ENCODE assay signal across 9 cellular contexts in the genomic region with DNA sequence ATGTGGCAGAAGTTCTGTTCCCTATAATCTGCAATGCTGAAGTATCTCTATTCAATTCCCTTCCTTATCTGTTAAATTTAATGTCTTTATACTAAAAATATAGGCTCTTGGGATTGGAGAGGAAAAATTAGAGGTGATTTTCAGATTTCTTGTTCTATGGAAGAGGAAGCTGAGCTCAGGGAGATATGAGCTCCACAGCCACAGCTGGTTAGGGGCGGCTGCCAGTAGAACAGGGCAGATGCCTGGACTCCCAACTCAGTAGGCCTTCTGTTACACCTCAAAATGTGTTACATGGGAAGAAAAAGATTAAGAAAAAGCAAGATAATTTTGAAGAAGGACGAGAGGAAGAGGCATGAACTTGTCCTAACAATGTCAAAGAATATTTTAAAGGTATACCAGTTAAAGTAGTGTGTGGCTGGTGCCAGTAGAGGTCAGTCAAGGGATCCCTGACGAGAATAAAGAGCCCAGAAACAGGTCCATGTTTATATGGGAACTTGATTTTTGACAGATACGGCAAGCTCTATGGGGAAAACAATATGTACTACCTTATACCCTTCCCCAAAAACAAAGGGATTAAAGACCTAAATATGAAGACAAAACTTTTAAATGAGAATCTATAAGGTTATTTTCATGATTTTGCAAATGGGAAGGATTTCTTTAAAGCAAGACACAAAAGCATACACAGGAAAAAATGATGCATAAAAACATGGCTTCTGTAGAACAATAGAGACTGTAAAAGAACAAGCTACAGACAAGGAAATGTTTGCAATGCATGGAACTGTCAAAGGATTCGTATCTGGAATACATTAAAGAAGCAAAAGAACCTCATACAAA. TPM values are rescaled to one million over a fixed set of nuclear protein-coding genes. Genes with fewer than 3 reads are reported as not detected.
DNase-seq lines count a peak whose midpoint lies in the region; ATAC-seq, FAIRE-seq and TF ChIP-seq lines count a peak whose summit lies in the region.
"Had no signal": no experiment of that assay in that cellular context is flagged by ENCODE, and none has a peak within 500 bp of the region (broad histone marks: within the 10 kb centered on the region; RNA-seq: fewer than 3 reads in every experiment).

No MANE protein-coding gene starts in this region.

- H3K27ac ChIP-seq in CD4-positive, alpha-beta T cell (ENCODE audit: low read depth, low read length), result no peak overlapping the region
- H3K27ac ChIP-seq in ascending aorta, result no peak overlapping the region

- peaks cover 14 to 35% of the 10 kb centered on the region in 2 donors for H3K36me3 ChIP-seq in ascending aorta

- no peaks in the 10 kb centered on the region for H3K9me3 ChIP-seq in CD4-positive, alpha-beta T cell (ENCODE audit: control insufficient read depth, low read length)
- no peaks in the 10 kb centered on the region for H3K9me3 ChIP-seq in ascending aorta

- no peak overlapping the region for H3K4me3 Mint-ChIP-seq in CD4-positive, alpha-beta T cell
- H3K4me3 Mint-ChIP-seq in activated T-helper 1 cell treated with anti-CD3 and anti-CD28 coated beads, Interleukin-12 subunit alpha, Interleukin-12 subunit beta, Interleukin-2, Interleukin-4 antibody, amounts not matched to agents 30 ng/mL and 10 ng/mL and 1 ng/mL, durations not matched to agents 14 hours and 24 hours and 36 hours, result no peak overlapping the region
- H3K4me3 Mint-ChIP-seq: T-helper 1 cell treated with Interleukin-12 subunit alpha and Interleukin-12 subunit beta and Interleukin-4 antibody, amounts not matched to agents 30 μg/mL and 1 μg/mL, for 36 hours had no signal

- CTCF ChIA-PET in CD4-positive, alpha-beta T cell (lab: Charles Lee), result interaction anchor here (0.8 kb wide), 1 partner anchor 8 kb away, joined by 3 read pairs; no protein-coding TSS in a partner anchor

- intact Hi-C loops in CD4-positive, alpha-beta T cell (cut with DNase I, micrococcal nuclease), result loop anchor here in 1 of 2 experiments (5.0 kb wide), 1 partner anchor 969 kb away; no protein-coding TSS in a partner anchor
- intact Hi-C loops in ascending aorta (cut with DNase I), result no loop called here
- intact Hi-C loops in activated T-helper 1 cell treated with anti-CD3 and anti-CD28 coated beads, Interleukin-12 subunit alpha, Interleukin-12 subunit beta, Interleukin-2, Interleukin-4 antibody, amounts not matched to agents 30 ng/mL and 10 ng/mL and 1 ng/mL, durations not matched to agents 14 hours and 24 hours and 36 hours (cut with micrococcal nuclease), result loop anchor here (1.0 to 2.0 kb wide), 3 partner anchors 27 to 968 kb away; no protein-coding TSS in a partner anchor

- no peaks in the 10 kb centered on the region for H3K4me1 ChIP-seq in ascending aorta

- TF ChIP-seq CTCF in CD4-positive, alpha-beta T cell (IDR thresholded peaks at IDR 0.05), result peak; percentile 44
- peak in 2 of 3 experiments; percentile 33 to 41 for TF ChIP-seq CTCF in ascending aorta (IDR thresholded peaks at IDR 0.05)

- ATAC-seq in CD4-positive, alpha-beta T cell (ENCODE audit: poor library complexity), result peak; percentile 51
- ATAC-seq in GM18867 (IDR thresholded peaks at IDR 0.05; ENCODE audit: unreplicated experiment) (peak; percentile 43), HG03469 (IDR thresholded peaks at IDR 0.05; ENCODE audit: unreplicated experiment) (no peak)

- no peaks in the 10 kb centered on the region for H3K27me3 Mint-ChIP-seq in CD4-positive, alpha-beta T cell
- no peaks in the 10 kb centered on the region for H3K27me3 Mint-ChIP-seq in activated T-helper 1 cell treated with anti-CD3 and anti-CD28 coated beads, Interleukin-12 subunit alpha, Interleukin-12 subunit beta, Interleukin-2, Interleukin-4 antibody, amounts not matched to agents 30 ng/mL and 10 ng/mL and 1 ng/mL, durations not matched to agents 14 hours and 24 hours and 36 hours (ENCODE audit: insufficient read depth)

- H3K4me3 ChIP-seq in ascending aorta, result no peak overlapping the region

- POLR2A ChIA-PET in CD4-positive, alpha-beta T cell (lab: Charles Lee), result interaction anchor here (0.6 kb wide), 1 partner anchor 28 kb away, joined by 3 read pairs; no protein-coding TSS in a partner anchor

- H3K4me1 Mint-ChIP-seq in CD4-positive, alpha-beta T cell (ENCODE audit: low read depth), result peaks cover 10% of the 10 kb centered on the region
- peaks cover 27% of the 10 kb centered on the region for H3K4me1 Mint-ChIP-seq in activated T-helper 1 cell treated with anti-CD3 and anti-CD28 coated beads, Interleukin-12 subunit alpha, Interleukin-12 subunit beta, Interleukin-2, Interleukin-4 antibody, amounts not matched to agents 30 ng/mL and 10 ng/mL and 1 ng/mL, durations not matched to agents 14 hours and 24 hours and 36 hours (ENCODE audit: low read depth)

- no peaks in the 10 kb centered on the region for H3K9me3 Mint-ChIP-seq in CD4-positive, alpha-beta T cell
- no peaks in the 10 kb centered on the region for H3K9me3 Mint-ChIP-seq in activated T-helper 1 cell treated with anti-CD3 and anti-CD28 coated beads, Interleukin-12 subunit alpha, Interleukin-12 subunit beta, Interleukin-2, Interleukin-4 antibody, amounts not matched to agents 30 ng/mL and 10 ng/mL and 1 ng/mL, durations not matched to agents 14 hours and 24 hours and 36 hours
- H3K9me3 Mint-ChIP-seq: T-helper 1 cell treated with Interleukin-12 subunit alpha and Interleukin-12 subunit beta and Interleukin-4 antibody, amounts not matched to agents 30 μg/mL and 1 μg/mL, for 36 hours had no signal

- peak; percentile 73 for FAIRE-seq in islet of Langerhans (lab: Jason Lieb, UNC)

- no peak for DNase-seq in CD4-positive, alpha-beta T cell
- DNase-seq in M059J (ENCODE audit: low read depth) (peak; percentile 44), ascending aorta (ENCODE audit: low spot score in 2 of 2) (no peak)
- DNase-seq in activated T-helper 1 cell treated with anti-CD3 and anti-CD28 coated beads, Interleukin-12 subunit alpha, Interleukin-12 subunit beta, Interleukin-2, Interleukin-4 antibody, amounts not matched to agents 30 ng/mL and 10 ng/mL and 1 ng/mL, durations not matched to agents 14 hours and 24 hours and 36 hours (ENCODE audit: low spot score), result no peak
- no peak for DNase-seq in stimulated activated naive CD4-positive, alpha-beta T cell treated with Interleukin-2 at 50 U/mL for 16 hours (lab: John Stamatoyannopoulos, UW)

- H3K36me3 Mint-ChIP-seq in CD4-positive, alpha-beta T cell (ENCODE audit: low read depth), result peaks cover 31% of the 10 kb centered on the region
- H3K36me3 Mint-ChIP-seq in activated T-helper 1 cell treated with anti-CD3 and anti-CD28 coated beads, Interleukin-12 subunit alpha, Interleukin-12 subunit beta, Interleukin-2, Interleukin-4 antibody, amounts not matched to agents 30 ng/mL and 10 ng/mL and 1 ng/mL, durations not matched to agents 14 hours and 24 hours and 36 hours (ENCODE audit: low read depth), result peaks cover 21% of the 10 kb centered on the region

- H3K27me3 ChIP-seq in CD4-positive, alpha-beta T cell (ENCODE audit: control insufficient read depth, insufficient read depth, low read length), result no peaks in the 10 kb centered on the region
- no peaks in the 10 kb centered on the region for H3K27me3 ChIP-seq in ascending aorta

- H3K27ac Mint-ChIP-seq in CD4-positive, alpha-beta T cell, result peak overlapping the region; percentile 15
- no peak overlapping the region for H3K27ac Mint-ChIP-seq in activated T-helper 1 cell treated with anti-CD3 and anti-CD28 coated beads, Interleukin-12 subunit alpha, Interleukin-12 subunit beta, Interleukin-2, Interleukin-4 antibody, amounts not matched to agents 30 ng/mL and 10 ng/mL and 1 ng/mL, durations not matched to agents 14 hours and 24 hours and 36 hours
- H3K27ac Mint-ChIP-seq: T-helper 1 cell treated with Interleukin-12 subunit alpha and Interleukin-12 subunit beta and Interleukin-4 antibody, amounts not matched to agents 30 μg/mL and 1 μg/mL, for 36 hours had no signal

RNA-seq across cellular contexts. Expression of a gene that starts 28.7 kb away (rescaled TPM):
- 10 to 100 TPM; 47.9 to 50.4 TPM for total RNA-seq in CD4-positive, alpha-beta T cell
- total RNA-seq in M059J (2014; rRNA removed; shearing (Covaris generic)), result 26.6 and 38.2 TPM in 2 replicates
- 30.5 TPM for total RNA-seq in ascending aorta
- total RNA-seq in activated T-helper 1 cell treated with anti-CD3 and anti-CD28 coated beads, Interleukin-12 subunit alpha, Interleukin-12 subunit beta, Interleukin-2, Interleukin-4 antibody, amounts not matched to agents 30 ng/mL and 10 ng/mL and 1 ng/mL, durations not matched to agents 14 hours and 24 hours and 36 hours, result 64.0 and 67.8 TPM in 2 replicates

RNA-seq across cellular contexts. Expression of a gene that starts 42.6 kb away (rescaled TPM):
- total RNA-seq in CD4-positive, alpha-beta T cell, result 10 to 100 TPM; 29.7 to 30.2 TPM
- 64.4 and 77.6 TPM in 2 replicates for total RNA-seq in M059J (2014; rRNA removed; shearing (Covaris generic))
- total RNA-seq in ascending aorta, result 8.5 TPM
- total RNA-seq in activated T-helper 1 cell treated with anti-CD3 and anti-CD28 coated beads, Interleukin-12 subunit alpha, Interleukin-12 subunit beta, Interleukin-2, Interleukin-4 antibody, amounts not matched to agents 30 ng/mL and 10 ng/mL and 1 ng/mL, durations not matched to agents 14 hours and 24 hours and 36 hours, result 110 TPM in 2 replicates

RNA-seq across cellular contexts. Expression of a gene that starts 42.8 kb away (rescaled TPM):
- 10 to 100 TPM; 26.7 to 29.2 TPM for total RNA-seq in CD4-positive, alpha-beta T cell
- total RNA-seq in M059J (2014; rRNA removed; shearing (Covaris generic)), result 69.2 and 71.1 TPM in 2 replicates
- total RNA-seq in ascending aorta, result 2.0 TPM
- total RNA-seq in activated T-helper 1 cell treated with anti-CD3 and anti-CD28 coated beads, Interleukin-12 subunit alpha, Interleukin-12 subunit beta, Interleukin-2, Interleukin-4 antibody, amounts not matched to agents 30 ng/mL and 10 ng/mL and 1 ng/mL, durations not matched to agents 14 hours and 24 hours and 36 hours, result 45.7 and 47.1 TPM in 2 replicates
